In genomic region chr6:36751091-36751490, GRCh38 we compare ENCODE assay signal across 1 cellular context.
TF ChIP-seq lines count a peak whose summit lies in the region.

No MANE protein-coding gene starts in this region.

TF ChIP-seq in IMR-90, 13 proteins besides CTCF, POLR2A, EP300 and RAD21:
- TF ChIP-seq MAZ (IDR thresholded peaks at IDR 0.05; ENCODE audit: borderline replicate concordance, low read depth, low read length) (no peak), MAFK (IDR thresholded peaks at IDR 0.05; ENCODE audit: low read depth, low read length) (no peak), MXI1 (IDR thresholded peaks at IDR 0.05; ENCODE audit: borderline replicate concordance, low read depth, low read length) (no peak), SMC3 (IDR thresholded peaks at IDR 0.05; ENCODE audit: low read depth, low read length) (no peak), CEBPB (IDR thresholded peaks at IDR 0.05; ENCODE audit: low read depth, low read length) (no peak), NFE2L2 (IDR thresholded peaks at IDR 0.05; ENCODE audit: low read depth, low read length) (no peak), RCOR1 (IDR thresholded peaks at IDR 0.05; ENCODE audit: insufficient replicate concordance, low read length) (no peak), BHLHE40 (IDR thresholded peaks at IDR 0.05; ENCODE audit: low read depth, low read length) (no peak), CHD1 (IDR thresholded peaks at IDR 0.05; ENCODE audit: low read depth, low read length) (no peak), RFX5 (IDR thresholded peaks at IDR 0.05; ENCODE audit: low read depth, low read length) (no peak), FOS (IDR thresholded peaks at IDR 0.05; ENCODE audit: low read depth, low read length) (no peak)
- TF ChIP-seq, protein P1, sequence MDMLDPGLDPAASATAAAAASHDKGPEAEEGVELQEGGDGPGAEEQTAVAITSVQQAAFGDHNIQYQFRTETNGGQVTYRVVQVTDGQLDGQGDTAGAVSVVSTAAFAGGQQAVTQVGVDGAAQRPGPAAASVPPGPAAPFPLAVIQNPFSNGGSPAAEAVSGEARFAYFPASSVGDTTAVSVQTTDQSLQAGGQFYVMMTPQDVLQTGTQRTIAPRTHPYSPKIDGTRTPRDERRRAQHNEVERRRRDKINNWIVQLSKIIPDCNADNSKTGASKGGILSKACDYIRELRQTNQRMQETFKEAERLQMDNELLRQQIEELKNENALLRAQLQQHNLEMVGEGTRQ (IDR thresholded peaks at IDR 0.05; ENCODE audit: low read depth, low read length), result no peak
- TF ChIP-seq, protein P2, sequence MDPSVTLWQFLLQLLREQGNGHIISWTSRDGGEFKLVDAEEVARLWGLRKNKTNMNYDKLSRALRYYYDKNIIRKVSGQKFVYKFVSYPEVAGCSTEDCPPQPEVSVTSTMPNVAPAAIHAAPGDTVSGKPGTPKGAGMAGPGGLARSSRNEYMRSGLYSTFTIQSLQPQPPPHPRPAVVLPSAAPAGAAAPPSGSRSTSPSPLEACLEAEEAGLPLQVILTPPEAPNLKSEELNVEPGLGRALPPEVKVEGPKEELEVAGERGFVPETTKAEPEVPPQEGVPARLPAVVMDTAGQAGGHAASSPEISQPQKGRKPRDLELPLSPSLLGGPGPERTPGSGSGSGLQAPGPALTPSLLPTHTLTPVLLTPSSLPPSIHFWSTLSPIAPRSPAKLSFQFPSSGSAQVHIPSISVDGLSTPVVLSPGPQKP (IDR thresholded peaks at IDR 0.05; ENCODE audit: borderline replicate concordance, low read depth, low read length), result no peak
